Comparison of ENCODE assay signal across 22 cellular contexts in genomic region chr5:128869970-128870747, GRCh38.
"Had no signal": no experiment of that assay in that cellular context is flagged by ENCODE, and none has a peak within 500 bp of the region (broad histone marks: within the 10 kb centered on the region; RNA-seq: fewer than 3 reads in every experiment).

No MANE protein-coding gene starts in this region.

- H3K36me3 Mint-ChIP-seq: type B pancreatic cell had no signal

- H3K4me3 Mint-ChIP-seq: activated CD4-positive, alpha-beta T cell treated with anti-CD3 and anti-CD28 coated beads, Interleukin-2, amount 10 ng/mL, durations not matched to agents 24 days and 14 days; activated CD8-positive, alpha-beta T cell treated with anti-CD3 and anti-CD28 coated beads for 36 hours; activated naive CD4-positive, alpha-beta T cell treated with anti-CD3 and anti-CD28 coated beads for 36 hours; activated T-cell treated with anti-CD3 and anti-CD28 coated beads, Interleukin-2, amount 50 U/mL, for 24 hours; mesothelial cell of epicardium; nephron; type B pancreatic cell had no signal

- DNase-seq: activated CD4-positive, alpha-beta T cell treated with anti-CD3 and anti-CD28 coated beads, Interleukin-2, amount 10 ng/mL, durations not matched to agents 24 days and 14 days; activated CD8-positive, alpha-beta T cell treated with anti-CD3 and anti-CD28 coated beads for 36 hours; activated naive CD4-positive, alpha-beta T cell treated with anti-CD3 and anti-CD28 coated beads for 36 hours; activated T-cell treated with anti-CD3 and anti-CD28 coated beads, Interleukin-2, amount 50 U/mL, for 24 hours; anterior cingulate cortex; cortex of kidney; gastrocnemius medialis; heart right ventricle; kidney; occipital lobe; stimulated activated CD4-positive, alpha-beta T cell treated with anti-CD3 and anti-CD28 coated beads, Interleukin-4, amount 100 ng/mL, for 1 hour; T1000; testis had no signal

- FAIRE-seq: endometrium, kidney had no signal

- H3K4me3 ChIP-seq: gastrocnemius medialis, heart right ventricle, lung, right atrium auricular region, skin epidermis, testis had no signal

- H3K4me1 ChIP-seq: gastrocnemius medialis, heart right ventricle, right atrium auricular region, testis had no signal

- H3K36me3 ChIP-seq: gastrocnemius medialis, heart right ventricle, right atrium auricular region had no signal

- H3K9me3 ChIP-seq: gastrocnemius medialis, heart right ventricle, right atrium auricular region, testis had no signal

- H3K9me3 Mint-ChIP-seq: activated CD4-positive, alpha-beta T cell treated with anti-CD3 and anti-CD28 coated beads, Interleukin-2, amount 10 ng/mL, durations not matched to agents 24 days and 14 days; activated CD8-positive, alpha-beta T cell treated with anti-CD3 and anti-CD28 coated beads for 36 hours; activated T-helper 2 cell treated with anti-CD3 and anti-CD28 coated beads, Interferon-gamma antibody, Interleukin-2, Interleukin-4, amounts not matched to agents 10 μg/mL and 5 μg/mL and 100 μg/mL, durations not matched to agents 14 hours and 24 hours and 36 hours; nephron had no signal

- H3K4me1 Mint-ChIP-seq: activated CD4-positive, alpha-beta T cell treated with anti-CD3 and anti-CD28 coated beads, Interleukin-2, amount 10 ng/mL, durations not matched to agents 24 days and 14 days; nephron had no signal

- H3K27ac Mint-ChIP-seq: activated CD4-positive, alpha-beta T cell treated with anti-CD3 and anti-CD28 coated beads, Interleukin-2, amount 10 ng/mL, durations not matched to agents 24 days and 14 days; activated CD8-positive, alpha-beta T cell treated with anti-CD3 and anti-CD28 coated beads for 36 hours; activated naive CD4-positive, alpha-beta T cell treated with anti-CD3 and anti-CD28 coated beads for 36 hours; activated T-cell treated with anti-CD3 and anti-CD28 coated beads, Interleukin-2, amount 50 U/mL, for 24 hours; activated T-helper 2 cell treated with anti-CD3 and anti-CD28 coated beads, Interferon-gamma antibody, Interleukin-2, Interleukin-4, amounts not matched to agents 10 μg/mL and 5 μg/mL and 100 μg/mL, durations not matched to agents 14 hours and 24 hours and 36 hours; mesothelial cell of epicardium; nephron; type B pancreatic cell had no signal

- ATAC-seq: activated CD8-positive, alpha-beta T cell treated with anti-CD3 and anti-CD28 coated beads for 36 hours; gastrocnemius medialis; heart right ventricle; left lobe of liver had no signal

- H3K27ac ChIP-seq: gastrocnemius medialis, heart right ventricle, right atrium auricular region, skin epidermis, testis had no signal

- H3K27me3 ChIP-seq: gastrocnemius medialis, heart right ventricle, right atrium auricular region, testis had no signal
